Comparison of ENCODE assay signal across 1 cellular context in the genomic region with DNA sequence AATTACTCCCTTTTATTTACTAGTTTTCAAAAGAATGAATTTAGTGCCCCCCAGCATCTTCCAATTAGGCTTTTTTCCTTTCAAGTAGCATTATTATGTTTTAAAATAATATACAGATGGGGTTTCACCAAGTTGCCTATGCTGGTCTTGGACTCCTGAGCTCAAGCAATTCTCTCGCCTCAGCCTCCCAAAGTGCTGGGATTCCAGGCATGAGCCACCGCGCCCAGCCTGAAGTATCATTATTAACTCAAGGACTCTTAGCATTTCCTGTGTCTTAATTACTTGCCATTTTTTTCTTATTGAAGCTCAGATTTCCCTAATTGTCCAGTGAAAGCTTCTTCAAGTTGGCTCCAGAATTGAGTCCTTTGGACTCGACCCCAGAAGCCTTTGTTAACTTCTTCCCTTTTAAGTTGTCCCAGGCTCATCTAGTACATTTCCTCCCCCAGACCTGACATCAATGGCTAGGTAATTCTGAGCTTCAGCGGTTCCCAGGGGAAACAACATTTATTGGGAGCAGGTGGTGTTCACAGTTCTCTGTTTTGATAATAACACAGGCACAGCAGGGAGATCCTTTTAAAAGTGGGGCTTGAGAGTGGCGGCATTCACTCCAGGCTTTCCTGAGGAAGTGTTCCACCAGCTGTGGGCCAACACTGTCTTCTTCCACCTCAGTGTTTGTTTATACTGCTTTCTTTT.
TF ChIP-seq lines count a peak whose summit lies in the region.

No MANE protein-coding gene starts in this region.

TF ChIP-seq in HEK293, 187 proteins besides CTCF, POLR2A, EP300 and RAD21 (continued from another document):
- TF ChIP-seq ZNF692 (tag by site-specific recombination; IDR thresholded peaks at IDR 0.05) (peak; percentile 69), ZNF629 (tag by site-specific recombination; IDR thresholded peaks at IDR 0.05) (peak; percentile 74), ZNF596 (tag by site-specific recombination; IDR thresholded peaks at IDR 0.05) (peak; percentile 60)
